In the genomic region with DNA sequence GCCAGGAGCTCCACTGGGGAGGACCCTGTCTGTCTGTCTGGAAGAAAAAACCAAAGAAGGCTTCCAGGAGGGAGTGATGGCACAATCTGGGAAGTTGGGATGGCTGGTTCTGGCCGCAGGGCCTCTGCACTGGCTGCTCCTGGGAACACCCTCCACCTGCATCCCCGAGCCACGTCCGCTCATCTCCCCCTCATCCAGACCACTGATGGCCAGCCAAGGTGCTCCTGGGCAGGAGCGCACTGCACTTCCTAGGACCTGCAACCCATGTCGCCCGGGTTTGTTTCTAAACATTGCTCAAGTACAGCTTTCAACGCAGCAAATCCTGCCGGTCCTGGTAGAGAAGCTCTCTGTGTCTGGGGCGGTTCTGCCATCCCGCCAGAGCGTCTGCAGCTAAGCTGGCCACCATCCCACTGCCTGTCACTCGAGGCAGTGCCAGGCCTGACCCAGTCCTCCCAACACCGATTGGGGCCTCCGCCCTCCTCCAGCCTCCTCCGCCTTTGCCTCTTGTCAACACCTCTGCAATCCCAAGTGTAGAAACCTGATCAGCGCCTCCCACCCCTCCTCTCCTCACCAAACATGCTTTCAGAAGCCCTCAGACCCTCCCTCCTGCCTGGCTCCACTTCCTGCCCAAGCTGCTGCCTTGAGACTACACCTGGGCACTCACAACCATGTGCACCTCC, we compare ENCODE assay signal across 14 cellular contexts. TPM values are rescaled to one million over a fixed set of nuclear protein-coding genes. Genes with fewer than 3 reads are reported as not detected.
DNase-seq lines count a peak whose midpoint lies in the region; ATAC-seq and TF ChIP-seq lines count a peak whose summit lies in the region.
"Had no signal": no experiment of that assay in that cellular context is flagged by ENCODE, and none has a peak within 500 bp of the region (broad histone marks: within the 10 kb centered on the region; RNA-seq: fewer than 3 reads in every experiment).

No MANE protein-coding gene starts in this region.

- H3K9me3 Mint-ChIP-seq in activated CD8-positive, alpha-beta memory T cell treated with anti-CD3 and anti-CD28 coated beads, Interleukin-2, amount 10 ng/mL, durations not matched to agents 7 days and 5 days (ENCODE audit: low read depth) = no peaks in the 10 kb centered on the region
- H3K9me3 Mint-ChIP-seq in T-cell = no peaks in the 10 kb centered on the region

- H3K4me3 ChIP-seq in right atrium auricular region = no peak overlapping the region
- H3K4me3 ChIP-seq: gastroesophageal sphincter, pancreas, thoracic aorta had no signal

- no peak overlapping the region for H3K4me3 Mint-ChIP-seq in activated CD8-positive, alpha-beta memory T cell treated with anti-CD3 and anti-CD28 coated beads, Interleukin-2, amount 10 ng/mL, durations not matched to agents 7 days and 5 days
- H3K4me3 Mint-ChIP-seq in T-cell = peak overlapping the region; percentile 13 to 92 (median 54)

- H3K27me3 ChIP-seq in right atrium auricular region = no peaks in the 10 kb centered on the region
- H3K27me3 ChIP-seq: dorsolateral prefrontal cortex, pancreas had no signal

- POLR2A ChIA-PET in T-cell (lab: Charles Lee) = no interaction called here

- peak overlapping the region; percentile 64 for H3K27ac Mint-ChIP-seq in activated CD8-positive, alpha-beta memory T cell treated with anti-CD3 and anti-CD28 coated beads, Interleukin-2, amount 10 ng/mL, durations not matched to agents 7 days and 5 days
- H3K27ac Mint-ChIP-seq in T-cell = peak overlapping the region; percentile 72 to 86

- no peak for ATAC-seq in activated CD8-positive, alpha-beta memory T cell treated with anti-CD3 and anti-CD28 coated beads, Interleukin-2, amount 10 ng/mL, durations not matched to agents 7 days and 5 days
- ATAC-seq in T-cell (replicated peaks in 1 of 4) (peak; percentile 9 to 31 (median 22)), GM21390 (IDR thresholded peaks at IDR 0.05; ENCODE audit: unreplicated experiment) (no peak)
- ATAC-seq: gastroesophageal sphincter, pancreas had no signal

- peak overlapping the region; percentile 76 to 98 for H3K27ac ChIP-seq in right atrium auricular region
- H3K27ac ChIP-seq in substantia nigra (ENCODE audit: low read depth, low read length, poor library complexity, severe bottlenecking) = peak overlapping the region; percentile 35
- H3K27ac ChIP-seq: gastroesophageal sphincter, pancreas had no signal

- H3K36me3 Mint-ChIP-seq in activated CD8-positive, alpha-beta memory T cell treated with anti-CD3 and anti-CD28 coated beads, Interleukin-2, amount 10 ng/mL, durations not matched to agents 7 days and 5 days = peaks cover 17% of the 10 kb centered on the region
- H3K36me3 Mint-ChIP-seq in T-cell = peaks cover 16% of the 10 kb centered on the region

- H3K4me1 Mint-ChIP-seq in activated CD8-positive, alpha-beta memory T cell treated with anti-CD3 and anti-CD28 coated beads, Interleukin-2, amount 10 ng/mL, durations not matched to agents 7 days and 5 days = peaks cover 53% of the 10 kb centered on the region
- H3K4me1 Mint-ChIP-seq in T-cell = peaks cover 59 to 67% (median 65%) of the 10 kb centered on the region in 3 donors

- TF ChIP-seq CTCF in right atrium auricular region (IDR thresholded peaks at IDR 0.05) = no peak

- no peak for DNase-seq in activated CD8-positive, alpha-beta memory T cell treated with anti-CD3 and anti-CD28 coated beads, Interleukin-2, amount 10 ng/mL, durations not matched to agents 7 days and 5 days
- no peak for DNase-seq in activated CD8-positive, alpha-beta memory T cell treated with anti-CD3 and anti-CD28 coated beads for 24 hours
- DNase-seq in T-cell = peak in 6 of 34 experiments; percentile 12 to 28 (median 25)
- no peak for DNase-seq in right atrium auricular region (ENCODE audit: low spot score)
- DNase-seq in substantia nigra (lab: John Stamatoyannopoulos, UW) = peak in 1 of 49 donors; percentile 44
- DNase-seq in amygdala (lab: John Stamatoyannopoulos, UW) = no peak
- no peak for DNase-seq in NCI-H526 (lab: John Stamatoyannopoulos, UW)
- DNase-seq: activated CD4-positive, CD25-positive, alpha-beta regulatory T cell; activated naive CD4-positive, alpha-beta T cell had no signal

- CTCF ChIA-PET in activated CD8-positive, alpha-beta memory T cell treated with anti-CD3 and anti-CD28 coated beads, Interleukin-2, amount 10 ng/mL, durations not matched to agents 7 days and 5 days (lab: Charles Lee) = interaction anchor here (0.8 to 1.1 kb wide), 3 partner anchors 9 to 61 kb away, joined by 3 to 5 read pairs (median 4); partner anchors contain the start of gene CTSD
- CTCF ChIA-PET in T-cell (lab: Charles Lee) = interaction anchor here in 1 of 2 donors (0.5 kb wide), 1 partner anchor 23 kb away, joined by 5 read pairs; no protein-coding TSS in a partner anchor

- H3K9me3 ChIP-seq in right atrium auricular region = no peaks in the 10 kb centered on the region
- H3K9me3 ChIP-seq: gastroesophageal sphincter, pancreas, thoracic aorta had no signal

- peaks cover 67% of the 10 kb centered on the region for H3K36me3 ChIP-seq in right atrium auricular region

- H3K27me3 Mint-ChIP-seq in activated CD8-positive, alpha-beta memory T cell treated with anti-CD3 and anti-CD28 coated beads, Interleukin-2, amount 10 ng/mL, durations not matched to agents 7 days and 5 days = peaks cover 1% of the 10 kb centered on the region
- peaks cover 2% of the 10 kb centered on the region in 2 donors for H3K27me3 Mint-ChIP-seq in T-cell

- peaks cover 6 to 89% of the 10 kb centered on the region in 2 donors for H3K4me1 ChIP-seq in right atrium auricular region

RNA-seq across cellular contexts. Expression of gene IFITM10, which starts 5.1 kb away (rescaled TPM):
- total RNA-seq in activated CD8-positive, alpha-beta memory T cell treated with anti-CD3 and anti-CD28 coated beads, Interleukin-2, amount 10 ng/mL, durations not matched to agents 7 days and 5 days = 1 to 10 TPM in 1 of 2 experiments, under 1 TPM in 1; 0.96 to 1.3 TPM
- total RNA-seq in T-cell (1 to 10 TPM in 4 of 5 donors, under 1 TPM in 1; 0.72 to 4.2 (median 1.8) TPM), right atrium auricular region (under 1 TPM; 0.37 to 0.47 TPM)

RNA-seq across cellular contexts. Expression of gene CTSD, which starts 8.2 kb away (rescaled TPM):
- 100 to 1,000 TPM; 133 to 165 TPM for total RNA-seq in activated CD8-positive, alpha-beta memory T cell treated with anti-CD3 and anti-CD28 coated beads, Interleukin-2, amount 10 ng/mL, durations not matched to agents 7 days and 5 days
- total RNA-seq in T-cell (100 to 1,000 TPM in 3 of 5 donors, 10 to 100 TPM in 2; 91.9 to 187 (median 163) TPM), right atrium auricular region (1,000 to 10,000 TPM in 1 of 2 donors, 100 to 1,000 TPM in 1; 782 to 1,042 TPM)

RNA-seq across cellular contexts. Expression of gene KRTAP5-6, which starts 58.5 kb away (rescaled TPM):
- total RNA-seq in activated CD8-positive, alpha-beta memory T cell treated with anti-CD3 and anti-CD28 coated beads, Interleukin-2, amount 10 ng/mL, durations not matched to agents 7 days and 5 days = not detected
- total RNA-seq in T-cell = not detected
- total RNA-seq in right atrium auricular region = not detected
- total RNA-seq: gastroesophageal sphincter, pancreas, thoracic aorta had no signal

Comparison
In these comparisons a context has a peak if more than half of its experiments do, and no peak if none do; other contexts are left out.
1. ATAC-seq: peak in T-cell (4 of 4); none in activated CD8-positive, alpha-beta memory T cell treated with anti-CD3 and anti-CD28 coated beads, Interleukin-2, amount 10 ng/mL, durations not matched to agents 7 days and 5 days (single experiment) and GM21390 (single experiment).
2. RNA of gene CTSD, which starts 8.2 kb away (total RNA-seq): 782 to 1,042 TPM in right atrium auricular region; 133 to 165 TPM in activated CD8-positive, alpha-beta memory T cell treated with anti-CD3 and anti-CD28 coated beads, Interleukin-2, amount 10 ng/mL, durations not matched to agents 7 days and 5 days and 91.9 to 187 TPM in T-cell; every median in the first group is over 4 times any median in the second.